In the genomic region with DNA sequence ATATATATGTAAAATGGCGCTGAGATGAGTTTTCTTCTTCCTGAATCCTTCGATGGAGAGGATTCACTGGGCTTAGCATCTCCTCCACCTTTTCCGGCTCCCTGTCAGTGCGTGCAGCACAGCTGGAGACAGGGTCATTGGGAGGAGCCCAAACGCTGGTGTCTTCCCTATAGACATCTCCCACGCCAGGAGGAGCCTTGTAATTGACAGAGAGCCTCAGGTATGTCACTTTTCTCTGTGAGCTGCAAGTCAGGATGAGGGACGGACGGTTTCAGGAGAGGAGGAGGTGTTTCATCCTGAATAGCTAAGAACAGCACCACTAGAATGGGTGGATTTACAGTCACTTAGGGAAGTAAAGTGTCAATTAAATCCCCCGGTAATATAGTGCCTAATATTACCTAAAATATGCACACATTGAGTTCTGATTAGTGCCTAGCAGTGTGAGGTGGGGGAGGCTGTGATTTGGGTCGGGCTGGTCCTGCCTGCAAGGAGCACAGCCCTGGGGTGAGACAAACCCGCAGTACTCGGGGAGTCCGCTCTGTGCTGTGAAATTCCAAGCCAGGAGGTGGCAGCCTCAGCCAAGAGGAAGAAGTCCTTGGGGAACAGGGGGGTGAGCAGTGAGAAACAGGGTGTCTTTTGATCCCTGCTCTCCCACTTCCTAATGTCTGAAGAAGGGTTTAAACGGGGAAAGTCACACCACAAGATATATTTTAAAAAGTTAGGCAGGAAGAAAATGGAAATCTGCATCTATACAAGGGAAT, we compare ENCODE assay signal across 8 cellular contexts. TPM values are rescaled to one million over a fixed set of nuclear protein-coding genes. Genes with fewer than 3 reads are reported as not detected.
DNase-seq lines count a peak whose midpoint lies in the region; ATAC-seq and TF ChIP-seq lines count a peak whose summit lies in the region.

No MANE protein-coding gene starts in this region.

- peaks cover 12% of the 10 kb centered on the region for H3K36me3 Mint-ChIP-seq in activated CD4-positive, alpha-beta memory T cell treated with anti-CD3 and anti-CD28 coated beads for 36 hours

- H3K4me1 Mint-ChIP-seq in activated CD4-positive, alpha-beta memory T cell treated with anti-CD3 and anti-CD28 coated beads for 36 hours (ENCODE audit: low read depth): peaks cover 7% of the 10 kb centered on the region

- H3K27me3 ChIP-seq in Karpas-422 (ENCODE audit: low read length): no peaks in the 10 kb centered on the region
- H3K27me3 ChIP-seq in ovary: no peaks in the 10 kb centered on the region

- H3K9me3 Mint-ChIP-seq in activated CD4-positive, alpha-beta memory T cell treated with anti-CD3 and anti-CD28 coated beads for 36 hours: no peaks in the 10 kb centered on the region

- no peak for TF ChIP-seq EP300 in ovary (IDR thresholded peaks at IDR 0.05)

- H3K4me3 ChIP-seq in Karpas-422 (ENCODE audit: low read length): no peak overlapping the region
- H3K4me3 ChIP-seq in ovary: no peak overlapping the region

- H4K20me1 ChIP-seq in Karpas-422 (ENCODE audit: insufficient read depth, low read depth, low read length): no peaks in the 10 kb centered on the region

- TF ChIP-seq POLR2A in ovary (IDR thresholded peaks at IDR 0.05): no peak

- POLR2A ChIA-PET in activated CD4-positive, alpha-beta memory T cell treated with anti-CD3 and anti-CD28 coated beads for 36 hours (lab: Charles Lee): no interaction called here

- no peak overlapping the region for H2AFZ ChIP-seq in Karpas-422 (ENCODE audit: low read length)

- H3K9me3 ChIP-seq in Karpas-422 (ENCODE audit: low read length): no peaks in the 10 kb centered on the region
- H3K9me3 ChIP-seq in ovary: no peaks in the 10 kb centered on the region

- H3K4me2 ChIP-seq in Karpas-422 (ENCODE audit: low read depth, low read length, poor library complexity, severe bottlenecking): no peak overlapping the region

- no peaks in the 10 kb centered on the region for H3K27me3 Mint-ChIP-seq in activated CD4-positive, alpha-beta memory T cell treated with anti-CD3 and anti-CD28 coated beads for 36 hours

- H3K9me2 ChIP-seq in Karpas-422 (replicated peaks; ENCODE audit: insufficient read depth, low read length): no peaks in the 10 kb centered on the region

- no peaks in the 10 kb centered on the region for H3K79me2 ChIP-seq in Karpas-422 (ENCODE audit: low read length)

- no peak overlapping the region for H3K9ac ChIP-seq in Karpas-422 (ENCODE audit: low read length)

- peak in 2 of 3 donors; percentile 25 to 44 for TF ChIP-seq CTCF in ovary (IDR thresholded peaks at IDR 0.05)

- H3K27ac ChIP-seq in Karpas-422 (ENCODE audit: low read length) (no peak overlapping the region), ovary (no peak overlapping the region)

- intact Hi-C loops in activated CD4-positive, alpha-beta memory T cell treated with anti-CD3 and anti-CD28 coated beads for 36 hours (cut with micrococcal nuclease): loop anchor here (1.0 kb wide), 1 partner anchor 137 kb away; no protein-coding TSS in a partner anchor
- intact Hi-C loops in ovary (cut with DNase I): loop anchor here in 1 of 4 donors (10.0 kb wide), 1 partner anchor 54 kb away; a partner anchor contains a TSS

- no peak for ATAC-seq in GM18873 (IDR thresholded peaks at IDR 0.05; ENCODE audit: low FRiP score, unreplicated experiment)
- no peak for ATAC-seq in GM18861 (IDR thresholded peaks at IDR 0.05; ENCODE audit: unreplicated experiment)

- no peak overlapping the region for H3K4me3 Mint-ChIP-seq in activated CD4-positive, alpha-beta memory T cell treated with anti-CD3 and anti-CD28 coated beads for 36 hours

- DNase-seq in Daoy (ENCODE audit: low read depth): peak; percentile 44
- peak; percentile 47 for DNase-seq in Karpas-422
- DNase-seq in activated CD4-positive, alpha-beta memory T cell treated with anti-CD3 and anti-CD28 coated beads for 36 hours: peak; percentile 68
- peak; percentile 37 for DNase-seq in fibroblast of the conjunctiva (ENCODE audit: low read depth)
- DNase-seq in ovary: peak; percentile 63 to 75 (median 69)
- DNase-seq in NCI-H1048 (lab: John Stamatoyannopoulos, UW): no peak

- 28 to 38% (median 33%) methylated on average over 14 of the region's 14 CpGs for WGBS in ovary, 3 donors

- H3K36me3 ChIP-seq in Karpas-422 (ENCODE audit: insufficient read depth, low read length): no peaks in the 10 kb centered on the region
- H3K36me3 ChIP-seq in ovary: no peaks in the 10 kb centered on the region

- H3K4me1 ChIP-seq in Karpas-422 (ENCODE audit: low read length) (no peaks in the 10 kb centered on the region), ovary (ENCODE audit: insufficient read depth) (peaks cover 11% of the 10 kb centered on the region)

- CTCF ChIA-PET in activated CD4-positive, alpha-beta memory T cell treated with anti-CD3 and anti-CD28 coated beads for 36 hours (lab: Charles Lee): interaction anchor here (0.9 kb wide), 1 partner anchor 28 kb away, joined by 3 read pairs; no protein-coding TSS in a partner anchor

- H3K27ac Mint-ChIP-seq in activated CD4-positive, alpha-beta memory T cell treated with anti-CD3 and anti-CD28 coated beads for 36 hours: no peak overlapping the region

RNA-seq across cellular contexts. Expression of a gene that starts 28.2 kb away (rescaled TPM):
- total RNA-seq in Daoy (2014; rRNA removed; shearing (Covaris generic)): 6.4 and 8.3 TPM in 2 replicates
- not detected in 2 replicates for total RNA-seq in Karpas-422 (2014; rRNA removed; shearing (Covaris generic); ENCODE audit: low replicate concordance)
- 10 to 100 TPM; 20.1 to 20.2 TPM for total RNA-seq in activated CD4-positive, alpha-beta memory T cell treated with anti-CD3 and anti-CD28 coated beads for 36 hours
- total RNA-seq in ovary: 10 to 100 TPM in 1 of 7 donors, 1 to 10 TPM in 6; 2.7 to 15.2 (median 6.2) TPM
- 10 to 100 TPM in 1 of 2 donors, 1 to 10 TPM in 1; 6.3 to 10.0 TPM for polyA plus RNA-seq in ovary

RNA-seq across cellular contexts. Expression of a gene that starts 59.1 kb away (rescaled TPM):
- 35.3 and 41.3 TPM in 2 replicates for total RNA-seq in Daoy (2014; rRNA removed; shearing (Covaris generic))
- 61.9 and 90.1 TPM in 2 replicates for total RNA-seq in Karpas-422 (2014; rRNA removed; shearing (Covaris generic); ENCODE audit: low replicate concordance)
- 10 to 100 TPM; 57.8 to 63.4 TPM for total RNA-seq in activated CD4-positive, alpha-beta memory T cell treated with anti-CD3 and anti-CD28 coated beads for 36 hours
- 10 to 100 TPM; 54.6 to 80.3 (median 78.3) TPM for total RNA-seq in ovary
- 10 to 100 TPM; 46.4 to 64.1 TPM for polyA plus RNA-seq in ovary

RNA-seq across cellular contexts. Expression of a gene that starts 59.5 kb away (rescaled TPM):
- 3.5 and 7.9 TPM in 2 replicates for total RNA-seq in Daoy (2014; rRNA removed; shearing (Covaris generic))
- 12.8 and 29.5 TPM in 2 replicates for total RNA-seq in Karpas-422 (2014; rRNA removed; shearing (Covaris generic); ENCODE audit: low replicate concordance)
- 1 to 10 TPM; 5.9 to 6.4 TPM for total RNA-seq in activated CD4-positive, alpha-beta memory T cell treated with anti-CD3 and anti-CD28 coated beads for 36 hours
- 10 to 100 TPM in 4 of 7 donors, 1 to 10 TPM in 3; 8.6 to 15.3 (median 10.0) TPM for total RNA-seq in ovary
- polyA plus RNA-seq in ovary: 1 to 10 TPM; 6.6 to 7.8 TPM
